In the genomic region with DNA sequence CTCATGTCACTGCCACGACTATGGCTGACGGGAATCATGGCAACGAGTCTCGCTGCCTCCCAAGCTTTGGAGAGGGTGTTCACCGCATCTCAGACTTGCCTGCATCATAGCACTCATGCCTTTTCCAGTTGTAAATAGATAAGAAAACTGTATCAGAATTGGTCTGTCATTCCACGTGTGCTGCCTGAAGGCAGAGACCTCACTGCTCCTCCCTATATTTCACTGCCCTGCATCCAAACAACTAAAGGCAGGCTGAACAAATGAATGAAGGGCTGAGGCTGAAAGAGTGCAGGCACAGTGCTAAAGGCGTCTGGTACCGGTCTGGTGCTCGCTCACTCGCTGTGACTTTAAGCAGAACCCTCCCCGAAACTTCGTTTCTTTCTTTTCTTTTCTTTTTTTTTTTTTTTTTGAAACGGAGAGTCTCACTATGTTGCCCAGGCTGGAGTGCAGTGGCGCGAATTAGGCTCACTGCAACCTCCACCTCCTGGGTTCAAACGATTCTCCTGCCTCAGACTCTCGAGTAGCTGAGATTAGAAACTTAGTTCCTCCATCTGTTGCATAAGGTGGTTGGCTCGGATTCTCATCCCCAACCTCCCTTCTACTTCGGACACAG, we compare ENCODE assay signal across 1 cellular context.
TF ChIP-seq lines count a peak whose summit lies in the region.

No MANE protein-coding gene starts in this region.

TF ChIP-seq in K562, 482 proteins besides CTCF, POLR2A, EP300 and RAD21 (continues in another document):
- TF ChIP-seq YY1 (IDR thresholded peaks at IDR 0.05; ENCODE audit: borderline replicate concordance in 1 of 3, control insufficient read depth in 1 of 3, extremely low read depth in 1 of 3, insufficient read depth in 3 of 3, insufficient read length in 1 of 3, insufficient replicate concordance in 2 of 3, low read depth in 1 of 3, low read length in 2 of 3) (peak in 1 of 3 experiments; percentile 48), PHB2 (IDR thresholded peaks at IDR 0.05; ENCODE audit: low read depth) (0 out of 2 replicates have a peak, but pooled peaks have one; percentile 48), SAFB (IDR thresholded peaks at IDR 0.05; ENCODE audit: borderline replicate concordance, low read depth, low read length) (no peak), ZNF668 (CRISPR knock-in tag; IDR thresholded peaks at IDR 0.05) (0 out of 2 replicates have a peak, but pooled peaks have one; percentile 21), NR2F6 (CRISPR knock-in tag; IDR thresholded peaks at IDR 0.05) (no peak), BCOR (IDR thresholded peaks at IDR 0.05) (peak; percentile 66; the same call in 1 of the 2 replicates), ZNF121 (CRISPR knock-in tag; conservative IDR thresholded peaks at IDR 0.05) (peak; percentile 91), L3MBTL2 (IDR thresholded peaks at IDR 0.05) (no peak), SIN3A (IDR thresholded peaks at IDR 0.05; ENCODE audit: borderline replicate concordance in 2 of 2, control insufficient read depth in 1 of 2, low read depth in 2 of 2, low read length in 2 of 2) (peak in 1 of 2 experiments; percentile 79; a peak in 1 of 4 replicates), ZNF197 (CRISPR knock-in tag; IDR thresholded peaks at IDR 0.05; ENCODE audit: low read depth) (0 out of 2 replicates have a peak, but pooled peaks have one; percentile 23), ZNF384 (IDR thresholded peaks at IDR 0.05; ENCODE audit: low read depth, low read length) (0 out of 2 replicates have a peak, but pooled peaks have one; percentile 13), FOXK2 (conservative IDR thresholded peaks at IDR 0.05 in 1 of 2, IDR thresholded peaks at IDR 0.05 in 1 of 2; ENCODE audit: low read depth in 2 of 2) (0 out of 4 replicates have a peak, but pooled peaks of 1 of the 2 experiments have one; percentile 12), RBM25 (IDR thresholded peaks at IDR 0.05; ENCODE audit: low read depth, low read length, severe bottlenecking) (peak; percentile 12), SAP30 (IDR thresholded peaks at IDR 0.05; ENCODE audit: borderline replicate concordance, insufficient read depth, low read depth, low read length, poor library complexity, severe bottlenecking) (peak; percentile 17), ZNF24 (IDR thresholded peaks at IDR 0.05) (peak; percentile 89), MXI1 (IDR thresholded peaks at IDR 0.05; ENCODE audit: low read depth, low read length) (peak; percentile 67; the same call in 1 of the 2 replicates), FOXA3 (CRISPR knock-in tag; conservative IDR thresholded peaks at IDR 0.05 in 1 of 2, IDR thresholded peaks at IDR 0.05 in 1 of 2) (0 out of 4 replicates have a peak, but pooled peaks of 1 of the 2 experiments have one; percentile 8), CEBPB (tag; IDR thresholded peaks at IDR 0.05) (0 out of 2 replicates have a peak, but pooled peaks have one; percentile 10), MAFF (IDR thresholded peaks at IDR 0.05; ENCODE audit: low read length) (0 out of 2 replicates have a peak, but pooled peaks have one; percentile 0), MYC (IDR thresholded peaks at IDR 0.05; ENCODE audit: low read depth, low read length) (peak; percentile 36; the same call in 1 of the 2 replicates), MYC (CRISPR knock-in tag; IDR thresholded peaks at IDR 0.05; ENCODE audit: borderline replicate concordance, low read depth) (no peak), CREM (IDR thresholded peaks at IDR 0.05; ENCODE audit: low read depth) (0 out of 2 replicates have a peak, but pooled peaks have one; percentile 30), COPS2 (conservative IDR thresholded peaks at IDR 0.05) (no peak)
- TF ChIP-seq, protein P1, sequence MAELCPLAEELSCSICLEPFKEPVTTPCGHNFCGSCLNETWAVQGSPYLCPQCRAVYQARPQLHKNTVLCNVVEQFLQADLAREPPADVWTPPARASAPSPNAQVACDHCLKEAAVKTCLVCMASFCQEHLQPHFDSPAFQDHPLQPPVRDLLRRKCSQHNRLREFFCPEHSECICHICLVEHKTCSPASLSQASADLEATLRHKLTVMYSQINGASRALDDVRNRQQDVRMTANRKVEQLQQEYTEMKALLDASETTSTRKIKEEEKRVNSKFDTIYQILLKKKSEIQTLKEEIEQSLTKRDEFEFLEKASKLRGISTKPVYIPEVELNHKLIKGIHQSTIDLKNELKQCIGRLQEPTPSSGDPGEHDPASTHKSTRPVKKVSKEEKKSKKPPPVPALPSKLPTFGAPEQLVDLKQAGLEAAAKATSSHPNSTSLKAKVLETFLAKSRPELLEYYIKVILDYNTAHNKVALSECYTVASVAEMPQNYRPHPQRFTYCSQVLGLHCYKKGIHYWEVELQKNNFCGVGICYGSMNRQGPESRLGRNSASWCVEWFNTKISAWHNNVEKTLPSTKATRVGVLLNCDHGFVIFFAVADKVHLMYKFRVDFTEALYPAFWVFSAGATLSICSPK (IDR thresholded peaks at IDR 0.05; ENCODE audit: borderline replicate concordance), result peak; percentile 88; the same call in 1 of the 2 replicates
- TF ChIP-seq, protein P2, sequence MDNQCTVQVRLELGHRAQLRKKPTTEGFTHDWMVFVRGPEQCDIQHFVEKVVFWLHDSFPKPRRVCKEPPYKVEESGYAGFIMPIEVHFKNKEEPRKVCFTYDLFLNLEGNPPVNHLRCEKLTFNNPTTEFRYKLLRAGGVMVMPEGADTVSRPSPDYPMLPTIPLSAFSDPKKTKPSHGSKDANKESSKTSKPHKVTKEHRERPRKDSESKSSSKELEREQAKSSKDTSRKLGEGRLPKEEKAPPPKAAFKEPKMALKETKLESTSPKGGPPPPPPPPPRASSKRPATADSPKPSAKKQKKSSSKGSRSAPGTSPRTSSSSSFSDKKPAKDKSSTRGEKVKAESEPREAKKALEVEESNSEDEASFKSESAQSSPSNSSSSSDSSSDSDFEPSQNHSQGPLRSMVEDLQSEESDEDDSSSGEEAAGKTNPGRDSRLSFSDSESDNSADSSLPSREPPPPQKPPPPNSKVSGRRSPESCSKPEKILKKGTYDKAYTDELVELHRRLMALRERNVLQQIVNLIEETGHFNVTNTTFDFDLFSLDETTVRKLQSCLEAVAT (IDR thresholded peaks at IDR 0.05), result peak in 1 of 2 experiments; percentile 21; a peak in 1 of 4 replicates
- TF ChIP-seq, protein P3, sequence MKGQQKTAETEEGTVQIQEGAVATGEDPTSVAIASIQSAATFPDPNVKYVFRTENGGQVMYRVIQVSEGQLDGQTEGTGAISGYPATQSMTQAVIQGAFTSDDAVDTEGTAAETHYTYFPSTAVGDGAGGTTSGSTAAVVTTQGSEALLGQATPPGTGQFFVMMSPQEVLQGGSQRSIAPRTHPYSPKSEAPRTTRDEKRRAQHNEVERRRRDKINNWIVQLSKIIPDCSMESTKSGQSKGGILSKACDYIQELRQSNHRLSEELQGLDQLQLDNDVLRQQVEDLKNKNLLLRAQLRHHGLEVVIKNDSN (CRISPR knock-in tag; IDR thresholded peaks at IDR 0.05), result 0 out of 2 replicates have a peak, but pooled peaks have one; percentile 51
- TF ChIP-seq, protein P4, sequence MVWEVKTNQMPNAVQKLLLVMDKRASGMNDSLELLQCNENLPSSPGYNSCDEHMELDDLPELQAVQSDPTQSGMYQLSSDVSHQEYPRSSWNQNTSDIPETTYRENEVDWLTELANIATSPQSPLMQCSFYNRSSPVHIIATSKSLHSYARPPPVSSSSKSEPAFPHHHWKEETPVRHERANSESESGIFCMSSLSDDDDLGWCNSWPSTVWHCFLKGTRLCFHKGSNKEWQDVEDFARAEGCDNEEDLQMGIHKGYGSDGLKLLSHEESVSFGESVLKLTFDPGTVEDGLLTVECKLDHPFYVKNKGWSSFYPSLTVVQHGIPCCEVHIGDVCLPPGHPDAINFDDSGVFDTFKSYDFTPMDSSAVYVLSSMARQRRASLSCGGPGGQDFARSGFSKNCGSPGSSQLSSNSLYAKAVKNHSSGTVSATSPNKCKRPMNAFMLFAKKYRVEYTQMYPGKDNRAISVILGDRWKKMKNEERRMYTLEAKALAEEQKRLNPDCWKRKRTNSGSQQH (CRISPR knock-in tag; IDR thresholded peaks at IDR 0.05), result 0 out of 2 replicates have a peak, but pooled peaks have one; percentile 14
- TF ChIP-seq, protein P5, sequence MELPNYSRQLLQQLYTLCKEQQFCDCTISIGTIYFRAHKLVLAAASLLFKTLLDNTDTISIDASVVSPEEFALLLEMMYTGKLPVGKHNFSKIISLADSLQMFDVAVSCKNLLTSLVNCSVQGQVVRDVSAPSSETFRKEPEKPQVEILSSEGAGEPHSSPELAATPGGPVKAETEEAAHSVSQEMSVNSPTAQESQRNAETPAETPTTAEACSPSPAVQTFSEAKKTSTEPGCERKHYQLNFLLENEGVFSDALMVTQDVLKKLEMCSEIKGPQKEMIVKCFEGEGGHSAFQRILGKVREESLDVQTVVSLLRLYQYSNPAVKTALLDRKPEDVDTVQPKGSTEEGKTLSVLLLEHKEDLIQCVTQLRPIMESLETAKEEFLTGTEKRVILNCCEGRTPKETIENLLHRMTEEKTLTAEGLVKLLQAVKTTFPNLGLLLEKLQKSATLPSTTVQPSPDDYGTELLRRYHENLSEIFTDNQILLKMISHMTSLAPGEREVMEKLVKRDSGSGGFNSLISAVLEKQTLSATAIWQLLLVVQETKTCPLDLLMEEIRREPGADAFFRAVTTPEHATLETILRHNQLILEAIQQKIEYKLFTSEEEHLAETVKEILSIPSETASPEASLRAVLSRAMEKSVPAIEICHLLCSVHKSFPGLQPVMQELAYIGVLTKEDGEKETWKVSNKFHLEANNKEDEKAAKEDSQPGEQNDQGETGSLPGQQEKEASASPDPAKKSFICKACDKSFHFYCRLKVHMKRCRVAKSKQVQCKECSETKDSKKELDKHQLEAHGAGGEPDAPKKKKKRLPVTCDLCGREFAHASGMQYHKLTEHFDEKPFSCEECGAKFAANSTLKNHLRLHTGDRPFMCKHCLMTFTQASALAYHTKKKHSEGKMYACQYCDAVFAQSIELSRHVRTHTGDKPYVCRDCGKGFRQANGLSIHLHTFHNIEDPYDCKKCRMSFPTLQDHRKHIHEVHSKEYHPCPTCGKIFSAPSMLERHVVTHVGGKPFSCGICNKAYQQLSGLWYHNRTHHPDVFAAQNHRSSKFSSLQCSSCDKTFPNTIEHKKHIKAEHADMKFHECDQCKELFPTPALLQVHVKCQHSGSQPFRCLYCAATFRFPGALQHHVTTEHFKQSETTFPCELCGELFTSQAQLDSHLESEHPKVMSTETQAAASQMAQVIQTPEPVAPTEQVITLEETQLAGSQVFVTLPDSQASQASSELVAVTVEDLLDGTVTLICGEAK (IDR thresholded peaks at IDR 0.05), result peak; percentile 48; the same call in 1 of the 2 replicates
- TF ChIP-seq, protein P5 (CRISPR knock-in tag; IDR thresholded peaks at IDR 0.05), result no peak
- TF ChIP-seq, protein P6, sequence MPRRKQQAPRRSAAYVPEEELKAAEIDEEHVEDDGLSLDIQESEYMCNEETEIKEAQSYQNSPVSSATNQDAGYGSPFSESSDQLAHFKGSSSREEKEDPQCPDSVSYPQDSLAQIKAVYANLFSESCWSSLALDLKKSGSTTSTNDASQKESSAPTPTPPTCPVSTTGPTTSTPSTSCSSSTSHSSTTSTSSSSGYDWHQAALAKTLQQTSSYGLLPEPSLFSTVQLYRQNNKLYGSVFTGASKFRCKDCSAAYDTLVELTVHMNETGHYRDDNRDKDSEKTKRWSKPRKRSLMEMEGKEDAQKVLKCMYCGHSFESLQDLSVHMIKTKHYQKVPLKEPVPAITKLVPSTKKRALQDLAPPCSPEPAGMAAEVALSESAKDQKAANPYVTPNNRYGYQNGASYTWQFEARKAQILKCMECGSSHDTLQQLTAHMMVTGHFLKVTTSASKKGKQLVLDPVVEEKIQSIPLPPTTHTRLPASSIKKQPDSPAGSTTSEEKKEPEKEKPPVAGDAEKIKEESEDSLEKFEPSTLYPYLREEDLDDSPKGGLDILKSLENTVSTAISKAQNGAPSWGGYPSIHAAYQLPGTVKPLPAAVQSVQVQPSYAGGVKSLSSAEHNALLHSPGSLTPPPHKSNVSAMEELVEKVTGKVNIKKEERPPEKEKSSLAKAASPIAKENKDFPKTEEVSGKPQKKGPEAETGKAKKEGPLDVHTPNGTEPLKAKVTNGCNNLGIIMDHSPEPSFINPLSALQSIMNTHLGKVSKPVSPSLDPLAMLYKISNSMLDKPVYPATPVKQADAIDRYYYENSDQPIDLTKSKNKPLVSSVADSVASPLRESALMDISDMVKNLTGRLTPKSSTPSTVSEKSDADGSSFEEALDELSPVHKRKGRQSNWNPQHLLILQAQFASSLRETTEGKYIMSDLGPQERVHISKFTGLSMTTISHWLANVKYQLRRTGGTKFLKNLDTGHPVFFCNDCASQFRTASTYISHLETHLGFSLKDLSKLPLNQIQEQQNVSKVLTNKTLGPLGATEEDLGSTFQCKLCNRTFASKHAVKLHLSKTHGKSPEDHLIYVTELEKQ (CRISPR knock-in tag; IDR thresholded peaks at IDR 0.05), result no peak
